16 cellular contexts compared by ENCODE assay signal in genomic region chr6:37799263-37799644, GRCh38.
"Had no signal": no experiment of that assay in that cellular context is flagged by ENCODE, and none has a peak within 500 bp of the region (broad histone marks: within the 10 kb centered on the region; RNA-seq: fewer than 3 reads in every experiment).

No MANE protein-coding gene starts in this region.

- H3K27ac Mint-ChIP-seq: natural killer cell; stimulated activated effector memory CD8-positive, alpha-beta T cell treated with anti-CD3 and anti-CD28 coated beads, Interleukin-12 subunit alpha, Interleukin-12 subunit beta, amount 100 ng/mL, for 72 hours had no signal

- H3K9me3 ChIP-seq: esophagus muscularis mucosa, gastrocnemius medialis, right atrium auricular region, suprapubic skin, thyroid gland had no signal

- H3K36me3 Mint-ChIP-seq: natural killer cell; stimulated activated effector memory CD8-positive, alpha-beta T cell treated with anti-CD3 and anti-CD28 coated beads, Interleukin-12 subunit alpha, Interleukin-12 subunit beta, amount 100 ng/mL, for 72 hours had no signal

- ATAC-seq: left ventricle myocardium superior; natural killer cell; stimulated activated effector memory CD8-positive, alpha-beta T cell treated with anti-CD3 and anti-CD28 coated beads, Interleukin-12 subunit alpha, Interleukin-12 subunit beta, amount 100 ng/mL, for 72 hours; stimulated activated naive CD8-positive, alpha-beta T cell treated with anti-CD3 and anti-CD28 coated beads, Interleukin-15, Interleukin-2, amounts not matched to agents 100 U/mL and 50 U/mL, for 24 hours had no signal

- DNase-seq: effector memory CD4-positive, alpha-beta T cell; gastrocnemius medialis; islet precursor cell; left ventricle myocardium superior; natural killer cell; stimulated activated CD4-positive, alpha-beta T cell treated with anti-CD3 and anti-CD28 coated beads, Interleukin-4, amount 100 ng/mL, for 1 hour; stimulated activated CD8-positive, alpha-beta memory T cell treated with anti-CD3 and anti-CD28 coated beads, Interleukin-4, amount 100 ng/mL, for 48 hours; stimulated activated naive CD8-positive, alpha-beta T cell treated with anti-CD3 and anti-CD28 coated beads, Interleukin-15, Interleukin-2, amounts not matched to agents 100 U/mL and 50 U/mL, for 24 hours; thyroid gland had no signal

- H3K4me3 Mint-ChIP-seq: central memory CD8-positive, alpha-beta T cell; natural killer cell; neural crest cell; stimulated activated effector memory CD8-positive, alpha-beta T cell treated with anti-CD3 and anti-CD28 coated beads, Interleukin-12 subunit alpha, Interleukin-12 subunit beta, amount 100 ng/mL, for 72 hours had no signal

- H3K27me3 ChIP-seq: esophagus muscularis mucosa, gastrocnemius medialis, right atrium auricular region, suprapubic skin, thyroid gland had no signal

- H3K9me3 Mint-ChIP-seq: central memory CD8-positive, alpha-beta T cell; natural killer cell; neural crest cell; stimulated activated effector memory CD8-positive, alpha-beta T cell treated with anti-CD3 and anti-CD28 coated beads, Interleukin-12 subunit alpha, Interleukin-12 subunit beta, amount 100 ng/mL, for 72 hours had no signal

- H3K36me3 ChIP-seq: esophagus muscularis mucosa, gastrocnemius medialis, right atrium auricular region, suprapubic skin, thyroid gland had no signal

- H3K4me1 ChIP-seq: esophagus muscularis mucosa, right atrium auricular region had no signal

- H3K4me3 ChIP-seq: esophagus muscularis mucosa, gastrocnemius medialis, right atrium auricular region, suprapubic skin, thyroid gland had no signal

- H3K4me1 Mint-ChIP-seq: central memory CD8-positive, alpha-beta T cell; neural crest cell; stimulated activated effector memory CD8-positive, alpha-beta T cell treated with anti-CD3 and anti-CD28 coated beads, Interleukin-12 subunit alpha, Interleukin-12 subunit beta, amount 100 ng/mL, for 72 hours had no signal

- H3K27ac ChIP-seq: epithelial cell of prostate, esophagus muscularis mucosa, right atrium auricular region, suprapubic skin, thyroid gland had no signal

- H3K27me3 Mint-ChIP-seq: central memory CD8-positive, alpha-beta T cell had no signal
